In genomic region chr6:33428891-33429744, GRCh38 we compare ENCODE assay signal across 7 cellular contexts. TPM values are rescaled to one million over a fixed set of nuclear protein-coding genes. Genes with fewer than 3 reads are reported as not detected.
A peak's percentile ranks its signal among the peaks of the same experiment; 100 is the strongest.
DNase-seq lines count a peak whose midpoint lies in the region; ATAC-seq and TF ChIP-seq lines count a peak whose summit lies in the region.
"Had no signal": no experiment of that assay in that cellular context is flagged by ENCODE, and none has a peak within 500 bp of the region (broad histone marks: within the 10 kb centered on the region; RNA-seq: fewer than 3 reads in every experiment).

No MANE protein-coding gene starts in this region.

- H2BK5ac ChIP-seq in H9 (ENCODE audit: insufficient read length, low read length), result no peak overlapping the region

- H4K20me1 ChIP-seq in H9 (ENCODE audit: control insufficient read depth, insufficient read depth, insufficient read length), result no peaks in the 10 kb centered on the region

- no peak overlapping the region for H2BK120ac ChIP-seq in H9 (ENCODE audit: low read depth, low read length, poor library complexity, severe bottlenecking)

- H4K91ac ChIP-seq in H9 (ENCODE audit: insufficient read length, low read depth, low read length), result no peak overlapping the region

- no peak overlapping the region for H2BK20ac ChIP-seq in H9 (ENCODE audit: low read depth, low read length, poor library complexity, severe bottlenecking)

- WGBS in H9 (ENCODE audit: extremely low coverage, insufficient read length, low lambda C conversion rate), result no CpG with 5 or more reads among the region's 4 CpGs

- no peaks in the 10 kb centered on the region for H3K36me3 ChIP-seq in neuron (ENCODE audit: insufficient read depth, low read length)
- H3K36me3 ChIP-seq in left lung, result no peaks in the 10 kb centered on the region

- H3K9ac ChIP-seq in H9 (ENCODE audit: extremely low read depth, insufficient read length, low read length), result no peak overlapping the region

- H2AFZ ChIP-seq in H9 (ENCODE audit: low read length), result no peak overlapping the region
- H2AFZ ChIP-seq in neuron (ENCODE audit: low read depth, low read length), result no peak overlapping the region

- peaks cover 14% of the 10 kb centered on the region; the same call in 1 of the 2 replicates for H3K79me2 ChIP-seq in H9 (ENCODE audit: insufficient read depth, low read length)

- peaks cover 78 to 82% of the 10 kb centered on the region in 2 experiments for H3K4me1 Mint-ChIP-seq in H9
- peaks cover 81% of the 10 kb centered on the region for H3K4me1 Mint-ChIP-seq in activated naive CD8-positive, alpha-beta T cell treated with anti-CD3 and anti-CD28 coated beads, Interleukin-2, amount 50 U/mL, for 24 hours

- no peaks in the 10 kb centered on the region for H3K27me3 ChIP-seq in H9 (ENCODE audit: insufficient read depth, low read length)
- no peaks in the 10 kb centered on the region for H3K27me3 ChIP-seq in neuron (ENCODE audit: insufficient read depth, low read length)
- no peaks in the 10 kb centered on the region for H3K27me3 ChIP-seq in left lung

- H3K27ac Mint-ChIP-seq in H9, result peak overlapping the region; percentile 84 to 95 (median 94); a peak in 6 of 7 replicates
- H3K27ac Mint-ChIP-seq in activated naive CD8-positive, alpha-beta T cell treated with anti-CD3 and anti-CD28 coated beads, Interleukin-2, amount 50 U/mL, for 24 hours, result peak overlapping the region; percentile 94

- H3K4me3 ChIP-seq in neuron (ENCODE audit: low read length) (peak overlapping the region; percentile 49), left lung (peak overlapping the region in 1 of 2 donors; percentile 62)

- no peak overlapping the region for H3K56ac ChIP-seq in H9 (ENCODE audit: insufficient read length, low read depth, low read length)

- no peak for ATAC-seq in activated naive CD8-positive, alpha-beta T cell treated with anti-CD3 and anti-CD28 coated beads, Interleukin-2, amount 50 U/mL, for 24 hours
- ATAC-seq in left lung (no peak), omental fat pad (ENCODE audit: low FRiP score) (no peak)

- H3K4me3 Mint-ChIP-seq in H9, result peak overlapping the region; percentile 83 to 90
- peak overlapping the region; percentile 91 for H3K4me3 Mint-ChIP-seq in activated naive CD8-positive, alpha-beta T cell treated with anti-CD3 and anti-CD28 coated beads, Interleukin-2, amount 50 U/mL, for 24 hours

- H3K79me1 ChIP-seq in H9 (ENCODE audit: insufficient read depth, low read depth, low read length, poor library complexity, severe bottlenecking), result no peaks in the 10 kb centered on the region

- H3K4me2 ChIP-seq in H9 (ENCODE audit: insufficient read depth, insufficient read length, low read length), result peak overlapping the region; percentile 3

- no peak overlapping the region for H2BK12ac ChIP-seq in H9 (ENCODE audit: insufficient read length, low read depth, low read length)

- H3K23ac ChIP-seq in H9 (ENCODE audit: insufficient read length, low read depth, low read length), result no peak overlapping the region

- no peak overlapping the region for H3K27ac ChIP-seq in H9 (ENCODE audit: insufficient read length, low read depth, low read length)
- peak overlapping the region in 1 of 2 donors; percentile 51 for H3K27ac ChIP-seq in left lung

- no peak overlapping the region for H3K18ac ChIP-seq in H9 (ENCODE audit: insufficient read length, low read depth, low read length)

- no peak overlapping the region for H2BK15ac ChIP-seq in H9 (ENCODE audit: low read depth, low read length)

- H3K4ac ChIP-seq in H9 (ENCODE audit: low read depth, low read length), result no peak overlapping the region

- DNase-seq in H9, result no peak
- DNase-seq in activated naive CD8-positive, alpha-beta T cell treated with anti-CD3 and anti-CD28 coated beads, Interleukin-2, amount 50 U/mL, for 24 hours, result no peak
- DNase-seq in left lung, result no peak
- no peak for DNase-seq in omental fat pad (ENCODE audit: low spot score)
- DNase-seq in NCI-H2081 (lab: John Stamatoyannopoulos, UW), result no peak
- DNase-seq: NCI-H1092 treated with DMSO at 0.1 percent for 48 hours had no signal

- no peaks in the 10 kb centered on the region; a peak in 1 of 5 replicates for H3K9me3 Mint-ChIP-seq in H9
- no peaks in the 10 kb centered on the region for H3K9me3 Mint-ChIP-seq in activated naive CD8-positive, alpha-beta T cell treated with anti-CD3 and anti-CD28 coated beads, Interleukin-2, amount 50 U/mL, for 24 hours

- H4K8ac ChIP-seq in H9 (replicated peaks; ENCODE audit: insufficient read length, low read depth, low read length), result no peak overlapping the region

- no peaks in the 10 kb centered on the region; the same call in 1 of the 2 replicates for H3K27me3 Mint-ChIP-seq in H9 (ENCODE audit: low read depth)
- H3K27me3 Mint-ChIP-seq in activated naive CD8-positive, alpha-beta T cell treated with anti-CD3 and anti-CD28 coated beads, Interleukin-2, amount 50 U/mL, for 24 hours, result no peaks in the 10 kb centered on the region

- H3T11ph ChIP-seq in H9 (ENCODE audit: low read length), result no peak overlapping the region

- peaks cover 30% of the 10 kb centered on the region for H3K23me2 ChIP-seq in H9 (ENCODE audit: insufficient read length, low read depth, low read length, poor library complexity, severe bottlenecking)

- H4K5ac ChIP-seq in H9 (ENCODE audit: insufficient read length, low read depth, low read length), result no peak overlapping the region

- TF ChIP-seq CTCF in H9 (conservative IDR thresholded peaks at IDR 0.05), result 0 out of 3 replicates have a peak, but pooled peaks have one; percentile 3
- no peak for TF ChIP-seq CTCF in left lung (IDR thresholded peaks at IDR 0.05)
- TF ChIP-seq CTCF in omental fat pad (IDR thresholded peaks at IDR 0.05), result no peak

- peaks cover 6 to 16% (median 14%) of the 10 kb centered on the region in 3 experiments for H3K36me3 Mint-ChIP-seq in H9 (ENCODE audit: insufficient read depth in 1 of 3, low read depth in 3 of 3)
- H3K36me3 Mint-ChIP-seq in activated naive CD8-positive, alpha-beta T cell treated with anti-CD3 and anti-CD28 coated beads, Interleukin-2, amount 50 U/mL, for 24 hours (ENCODE audit: low read depth), result peaks cover 15% of the 10 kb centered on the region

- intact Hi-C loops in left lung (cut with DNase I), result no loop called here

- H3K9me3 ChIP-seq in H9 (ENCODE audit: control insufficient read depth, low read depth, low read length), result no peaks in the 10 kb centered on the region
- H3K9me3 ChIP-seq in neuron (ENCODE audit: low read length), result no peaks in the 10 kb centered on the region
- H3K9me3 ChIP-seq in left lung, result no peaks in the 10 kb centered on the region

- H2AK5ac ChIP-seq in H9 (ENCODE audit: insufficient read length, low read length), result no peak overlapping the region

- H3K4me1 ChIP-seq in H9 (ENCODE audit: insufficient read depth, low read length) (peaks cover 17% of the 10 kb centered on the region; the same call in 1 of the 2 replicates), neuron (ENCODE audit: insufficient read depth, low read length) (peaks cover 86% of the 10 kb centered on the region), left lung (peaks cover 14 to 72% of the 10 kb centered on the region in 2 donors)

- no peak overlapping the region for H3K14ac ChIP-seq in H9 (ENCODE audit: insufficient read depth, low read length)

RNA-seq across cellular contexts. Expression of gene SYNGAP1, which starts 9.3 kb away (rescaled TPM):
- total RNA-seq in H9 (2021), result 111 and 121 TPM in 2 replicates
- total RNA-seq in left lung, result 10 to 100 TPM; 18.1 to 18.5 TPM
- 10 to 100 TPM in 3 of 4 donors, 1 to 10 TPM in 1; 8.8 to 12.3 (median 10.3) TPM for total RNA-seq in omental fat pad

RNA-seq across cellular contexts. Expression of gene CUTA, which starts 11.2 kb away (rescaled TPM):
- total RNA-seq in H9 (2021), result 257 and 264 TPM in 2 replicates
- total RNA-seq in left lung, result 100 to 1,000 TPM; 144 to 175 TPM
- 100 to 1,000 TPM in 2 of 4 donors, 10 to 100 TPM in 2; 57.1 to 107 (median 98.1) TPM for total RNA-seq in omental fat pad

RNA-seq across cellular contexts. Expression of gene PHF1, which starts 18.3 kb away (rescaled TPM):
- 49.8 and 56.8 TPM in 2 replicates for total RNA-seq in H9 (2021)
- total RNA-seq in left lung, result 10 to 100 TPM; 43.4 to 45.6 TPM
- total RNA-seq in omental fat pad, result 10 to 100 TPM; 40.8 to 56.5 (median 48.9) TPM

RNA-seq across cellular contexts. Expression of gene ZBTB9, which starts 25.3 kb away (rescaled TPM):
- total RNA-seq in H9 (2021) (48.1 and 53.1 TPM in 2 replicates), left lung (1 to 10 TPM; 5.8 to 9.8 TPM), omental fat pad (1 to 10 TPM; 1.4 to 8.6 (median 5.7) TPM)

RNA-seq across cellular contexts. Expression of gene KIFC1, which starts 37.5 kb away (rescaled TPM):
- 73.1 and 73.8 TPM in 2 replicates for total RNA-seq in H9 (2021)
- 1 to 10 TPM; 5.8 to 9.9 TPM for total RNA-seq in left lung
- 10 to 100 TPM in 1 of 4 donors, 1 to 10 TPM in 1, under 1 TPM in 2; 0.25 to 10.8 (median 3.1) TPM for total RNA-seq in omental fat pad
